In genomic region chr15:52018693-52019393, GRCh38 we compare ENCODE assay signal across 1 cellular context.
TF ChIP-seq lines count a peak whose summit lies in the region.

MAPK6 (plus strand) TSS chr15:52019219; CDS start chr15:52046461, 27,242 bp downstream.

TF ChIP-seq in K562, 482 proteins besides CTCF, POLR2A, EP300 and RAD21 (continued from another document and continues in another):
- TF ChIP-seq, protein P1, sequence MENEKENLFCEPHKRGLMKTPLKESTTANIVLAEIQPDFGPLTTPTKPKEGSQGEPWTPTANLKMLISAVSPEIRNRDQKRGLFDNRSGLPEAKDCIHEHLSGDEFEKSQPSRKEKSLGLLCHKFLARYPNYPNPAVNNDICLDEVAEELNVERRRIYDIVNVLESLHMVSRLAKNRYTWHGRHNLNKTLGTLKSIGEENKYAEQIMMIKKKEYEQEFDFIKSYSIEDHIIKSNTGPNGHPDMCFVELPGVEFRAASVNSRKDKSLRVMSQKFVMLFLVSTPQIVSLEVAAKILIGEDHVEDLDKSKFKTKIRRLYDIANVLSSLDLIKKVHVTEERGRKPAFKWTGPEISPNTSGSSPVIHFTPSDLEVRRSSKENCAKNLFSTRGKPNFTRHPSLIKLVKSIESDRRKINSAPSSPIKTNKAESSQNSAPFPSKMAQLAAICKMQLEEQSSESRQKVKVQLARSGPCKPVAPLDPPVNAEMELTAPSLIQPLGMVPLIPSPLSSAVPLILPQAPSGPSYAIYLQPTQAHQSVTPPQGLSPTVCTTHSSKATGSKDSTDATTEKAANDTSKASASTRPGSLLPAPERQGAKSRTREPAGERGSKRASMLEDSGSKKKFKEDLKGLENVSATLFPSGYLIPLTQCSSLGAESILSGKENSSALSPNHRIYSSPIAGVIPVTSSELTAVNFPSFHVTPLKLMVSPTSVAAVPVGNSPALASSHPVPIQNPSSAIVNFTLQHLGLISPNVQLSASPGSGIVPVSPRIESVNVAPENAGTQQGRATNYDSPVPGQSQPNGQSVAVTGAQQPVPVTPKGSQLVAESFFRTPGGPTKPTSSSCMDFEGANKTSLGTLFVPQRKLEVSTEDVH (IDR thresholded peaks at IDR 0.05; ENCODE audit: low read depth, partially characterized antibody) = no peak
- TF ChIP-seq RBM39 (optimal IDR thresholded peaks at IDR 0.05; ENCODE audit: low read depth, low read length) (no peak), MLLT1 (IDR thresholded peaks at IDR 0.05) (peak in 1 of 2 experiments; percentile 75; a peak in 1 of 4 replicates), MTA1 (IDR thresholded peaks at IDR 0.05; ENCODE audit: borderline replicate concordance) (peak; percentile 84), VEZF1 (CRISPR knock-in tag; IDR thresholded peaks at IDR 0.05) (peak; percentile 77), SREBF2 (CRISPR knock-in tag; IDR thresholded peaks at IDR 0.05) (no peak), DPF2 (IDR thresholded peaks at IDR 0.05) (peak; percentile 71), GATAD2B (IDR thresholded peaks at IDR 0.05; ENCODE audit: borderline replicate concordance) (peak; percentile 78), ZNF165 (CRISPR knock-in tag; IDR thresholded peaks at IDR 0.05; ENCODE audit: borderline replicate concordance) (no peak), EP400 (IDR thresholded peaks at IDR 0.05) (peak; percentile 81), RBFOX2 (IDR thresholded peaks at IDR 0.05; ENCODE audit: low read depth, low read length) (peak; percentile 94), ETV6 (IDR thresholded peaks at IDR 0.05; ENCODE audit: borderline replicate concordance in 1 of 2, low read depth in 2 of 2, low read length in 1 of 2) (no peak), ETV6 (CRISPR knock-in tag; IDR thresholded peaks at IDR 0.05; ENCODE audit: borderline replicate concordance) (peak; percentile 50; the same call in 1 of the 2 replicates), HMGN3 (IDR thresholded peaks at IDR 0.05; ENCODE audit: borderline replicate concordance, extremely low read depth, insufficient read length, low read depth, low read length) (peak; percentile 92), UBTF (IDR thresholded peaks at IDR 0.05; ENCODE audit: borderline replicate concordance in 1 of 2, low read depth in 2 of 2, low read length in 2 of 2) (peak; percentile 34 to 78; a peak in 2 of 4 replicates), CHD2 (IDR thresholded peaks at IDR 0.05; ENCODE audit: low read depth, low read length) (peak; percentile 50; the same call in 1 of the 2 replicates), BMI1 (IDR thresholded peaks at IDR 0.05; ENCODE audit: low read length) (no peak), ZNF175 (CRISPR knock-in tag; IDR thresholded peaks at IDR 0.05; ENCODE audit: low read depth) (0 out of 2 replicates have a peak, but pooled peaks have one; percentile 21), TOE1 (IDR thresholded peaks at IDR 0.05; ENCODE audit: borderline replicate concordance) (peak; percentile 73), TOE1 (CRISPR knock-in tag; IDR thresholded peaks at IDR 0.05; ENCODE audit: borderline replicate concordance, low read depth) (peak; percentile 19; the same call in 1 of the 2 replicates), SIN3A (IDR thresholded peaks at IDR 0.05; ENCODE audit: borderline replicate concordance in 2 of 2, control insufficient read depth in 1 of 2, low read depth in 2 of 2, low read length in 2 of 2) (peak in 1 of 2 experiments; percentile 65; a peak in 1 of 4 replicates), ZNF444 (CRISPR knock-in tag; IDR thresholded peaks at IDR 0.05) (0 out of 2 replicates have a peak, but pooled peaks have one; percentile 5), CHD1 (IDR thresholded peaks at IDR 0.05; ENCODE audit: low read length) (no peak), CBFA2T3 (IDR thresholded peaks at IDR 0.05) (peak; percentile 15; the same call in 1 of the 2 replicates), TFE3 (CRISPR knock-in tag; IDR thresholded peaks at IDR 0.05) (0 out of 2 replicates have a peak, but pooled peaks have one; percentile 1), THAP12 (CRISPR knock-in tag; IDR thresholded peaks at IDR 0.05) (peak; percentile 84), SMAD4 (CRISPR knock-in tag; conservative IDR thresholded peaks at IDR 0.05) (peak; percentile 90), ZNF589 (CRISPR knock-in tag; IDR thresholded peaks at IDR 0.05; ENCODE audit: low read depth) (peak; percentile 85; the same call in 1 of the 2 replicates), HDAC6 (IDR thresholded peaks at IDR 0.05; ENCODE audit: low read depth, low read length) (0 out of 2 replicates have a peak, but pooled peaks have one; percentile 5), L3MBTL2 (IDR thresholded peaks at IDR 0.05) (peak; percentile 98), GTF2E2 (tag; IDR thresholded peaks at IDR 0.05) (peak; percentile 61; the same call in 1 of the 2 replicates), ID3 (CRISPR knock-in tag; IDR thresholded peaks at IDR 0.05) (no peak), ID3 (tag; IDR thresholded peaks at IDR 0.05) (peak; percentile 82; the same call in 1 of the 2 replicates), SMAD1 (IDR thresholded peaks at IDR 0.05; ENCODE audit: low read depth, low read length, partially characterized antibody) (peak; percentile 61), NR1H2 (CRISPR knock-in tag; IDR thresholded peaks at IDR 0.05) (0 out of 2 replicates have a peak, but pooled peaks have one; percentile 93), MBD2 (IDR thresholded peaks at IDR 0.05; ENCODE audit: borderline replicate concordance, low read depth) (peak; percentile 24; the same call in 1 of the 2 replicates), ZKSCAN1 (IDR thresholded peaks at IDR 0.05; ENCODE audit: low read depth, low read length) (peak; percentile 100), TRIM28 (IDR thresholded peaks at IDR 0.05) (peak; percentile 70; the same call in 1 of the 2 replicates), PHF8 (IDR thresholded peaks at IDR 0.05; ENCODE audit: borderline replicate concordance, low read length) (peak; percentile 74; the same call in 1 of the 2 replicates), LCOR (CRISPR knock-in tag; IDR thresholded peaks at IDR 0.05) (peak; percentile 92), HMGXB4 (CRISPR knock-in tag; IDR thresholded peaks at IDR 0.05) (no peak; the same call in 1 of the 2 replicates)
- TF ChIP-seq, protein P2, sequence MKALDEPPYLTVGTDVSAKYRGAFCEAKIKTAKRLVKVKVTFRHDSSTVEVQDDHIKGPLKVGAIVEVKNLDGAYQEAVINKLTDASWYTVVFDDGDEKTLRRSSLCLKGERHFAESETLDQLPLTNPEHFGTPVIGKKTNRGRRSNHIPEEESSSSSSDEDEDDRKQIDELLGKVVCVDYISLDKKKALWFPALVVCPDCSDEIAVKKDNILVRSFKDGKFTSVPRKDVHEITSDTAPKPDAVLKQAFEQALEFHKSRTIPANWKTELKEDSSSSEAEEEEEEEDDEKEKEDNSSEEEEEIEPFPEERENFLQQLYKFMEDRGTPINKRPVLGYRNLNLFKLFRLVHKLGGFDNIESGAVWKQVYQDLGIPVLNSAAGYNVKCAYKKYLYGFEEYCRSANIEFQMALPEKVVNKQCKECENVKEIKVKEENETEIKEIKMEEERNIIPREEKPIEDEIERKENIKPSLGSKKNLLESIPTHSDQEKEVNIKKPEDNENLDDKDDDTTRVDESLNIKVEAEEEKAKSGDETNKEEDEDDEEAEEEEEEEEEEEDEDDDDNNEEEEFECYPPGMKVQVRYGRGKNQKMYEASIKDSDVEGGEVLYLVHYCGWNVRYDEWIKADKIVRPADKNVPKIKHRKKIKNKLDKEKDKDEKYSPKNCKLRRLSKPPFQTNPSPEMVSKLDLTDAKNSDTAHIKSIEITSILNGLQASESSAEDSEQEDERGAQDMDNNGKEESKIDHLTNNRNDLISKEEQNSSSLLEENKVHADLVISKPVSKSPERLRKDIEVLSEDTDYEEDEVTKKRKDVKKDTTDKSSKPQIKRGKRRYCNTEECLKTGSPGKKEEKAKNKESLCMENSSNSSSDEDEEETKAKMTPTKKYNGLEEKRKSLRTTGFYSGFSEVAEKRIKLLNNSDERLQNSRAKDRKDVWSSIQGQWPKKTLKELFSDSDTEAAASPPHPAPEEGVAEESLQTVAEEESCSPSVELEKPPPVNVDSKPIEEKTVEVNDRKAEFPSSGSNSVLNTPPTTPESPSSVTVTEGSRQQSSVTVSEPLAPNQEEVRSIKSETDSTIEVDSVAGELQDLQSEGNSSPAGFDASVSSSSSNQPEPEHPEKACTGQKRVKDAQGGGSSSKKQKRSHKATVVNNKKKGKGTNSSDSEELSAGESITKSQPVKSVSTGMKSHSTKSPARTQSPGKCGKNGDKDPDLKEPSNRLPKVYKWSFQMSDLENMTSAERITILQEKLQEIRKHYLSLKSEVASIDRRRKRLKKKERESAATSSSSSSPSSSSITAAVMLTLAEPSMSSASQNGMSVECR (CRISPR knock-in tag; IDR thresholded peaks at IDR 0.05) = peak; percentile 66
